1 cellular context compared by ENCODE assay signal in the genomic region with DNA sequence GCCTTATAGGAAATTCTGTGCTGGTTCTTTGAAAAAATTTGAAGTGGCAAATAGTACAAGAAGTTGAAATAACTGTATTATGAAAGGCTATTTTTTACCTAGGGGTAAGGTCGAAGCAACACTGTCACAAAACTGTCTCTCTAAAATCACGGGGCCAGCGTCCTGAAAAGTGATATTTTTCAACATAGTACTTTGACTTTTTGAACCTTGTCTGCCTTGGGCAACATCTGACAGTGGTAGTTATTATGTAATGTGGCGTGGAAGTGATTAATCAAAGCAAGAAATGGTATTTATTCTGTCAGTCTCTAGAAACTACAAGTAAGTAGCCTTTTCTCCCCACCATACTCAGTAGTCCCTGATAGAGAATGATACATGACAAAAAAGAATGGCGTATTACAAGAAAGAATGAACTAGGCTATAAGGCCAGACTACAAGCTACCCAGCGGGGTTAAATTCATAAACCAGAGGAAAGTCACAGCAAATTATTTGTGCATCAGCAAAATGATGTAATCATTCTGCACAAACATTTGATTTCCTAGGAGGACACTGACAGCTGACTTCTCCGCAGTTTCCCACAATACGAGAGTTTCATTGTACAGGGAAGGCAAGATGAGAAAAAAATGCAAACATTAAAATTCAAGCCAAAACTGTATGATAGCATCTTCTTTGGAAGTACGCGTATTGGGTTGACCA.
TF ChIP-seq lines count a peak whose summit lies in the region.

No MANE protein-coding gene starts in this region.

TF ChIP-seq in HepG2, 621 proteins besides CTCF, POLR2A, EP300 and RAD21:
- TF ChIP-seq HNF4A (CRISPR knock-in tag; IDR thresholded peaks at IDR 0.05) (peak; percentile 54), ZFP1 (CRISPR knock-in tag; IDR thresholded peaks at IDR 0.05) (no peak), HNF4G (IDR thresholded peaks at IDR 0.05; ENCODE audit: borderline replicate concordance, low read depth, low read length) (peak; percentile 39; the same call in 1 of the 2 replicates), HNF4G (CRISPR knock-in tag; IDR thresholded peaks at IDR 0.05; ENCODE audit: borderline replicate concordance, low read depth) (no peak), MIER2 (CRISPR knock-in tag; IDR thresholded peaks at IDR 0.05) (no peak), CEBPB (IDR thresholded peaks at IDR 0.05; ENCODE audit: borderline replicate concordance, low read depth, low read length) (0 out of 2 replicates have a peak, but pooled peaks have one; percentile 0), ZNF224 (CRISPR knock-in tag; IDR thresholded peaks at IDR 0.05) (no peak), ATF7 (IDR thresholded peaks at IDR 0.05) (peak; percentile 25; the same call in 1 of the 2 replicates), ATF7 (CRISPR knock-in tag; IDR thresholded peaks at IDR 0.05) (no peak)
